9 cellular contexts compared by ENCODE assay signal in the genomic region with DNA sequence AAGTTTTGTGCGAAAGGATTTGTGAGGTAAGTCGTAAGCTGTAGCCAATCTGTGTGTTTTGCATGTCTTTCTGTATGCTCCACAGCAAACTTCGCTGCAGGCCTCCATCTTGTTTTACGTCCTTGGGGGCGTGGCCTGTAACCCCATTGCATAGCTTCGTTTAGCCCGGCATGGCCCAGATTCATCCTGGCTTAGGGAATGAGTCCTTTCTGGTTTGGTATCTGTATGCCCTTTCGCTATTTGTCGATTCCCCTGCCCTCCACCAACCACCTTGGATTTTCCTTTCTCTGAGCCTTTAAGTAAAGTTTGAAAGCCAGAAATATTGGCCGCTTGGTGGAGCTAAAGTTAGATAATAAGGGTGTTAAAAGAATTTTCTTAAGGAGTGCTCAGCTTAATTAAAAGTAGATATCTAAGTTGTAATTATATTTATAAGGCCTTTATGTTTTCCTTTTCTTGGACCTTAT. TPM values are rescaled to one million over a fixed set of nuclear protein-coding genes. Genes with fewer than 3 reads are reported as not detected.
DNase-seq lines count a peak whose midpoint lies in the region; ATAC-seq and TF ChIP-seq lines count a peak whose summit lies in the region.
"Had no signal": no experiment of that assay in that cellular context is flagged by ENCODE, and none has a peak within 500 bp of the region (broad histone marks: within the 10 kb centered on the region; RNA-seq: fewer than 3 reads in every experiment).

No MANE protein-coding gene starts in this region.

- H3K27me3 ChIP-seq in parathyroid adenoma (ENCODE audit: control insufficient read depth, insufficient read depth, low read length) = no peaks in the 10 kb centered on the region

- no peaks in the 10 kb centered on the region for H3K36me3 ChIP-seq in parathyroid adenoma (ENCODE audit: control insufficient read depth, insufficient read depth, low read length)

- H3K9me3 ChIP-seq in parathyroid adenoma (ENCODE audit: control insufficient read depth, low read length) = no peaks in the 10 kb centered on the region

- TF ChIP-seq CTCF in choroid plexus epithelial cell (conservative IDR thresholded peaks at IDR 0.05; ENCODE audit: low read depth, low read length) (peak; percentile 33), parathyroid adenoma (IDR thresholded peaks at IDR 0.05) (no peak)

- no peak overlapping the region for H3K9ac ChIP-seq in parathyroid adenoma

- ATAC-seq in GM21526 (IDR thresholded peaks at IDR 0.05; ENCODE audit: low FRiP score, unreplicated experiment) (no peak), HG03135 (IDR thresholded peaks at IDR 0.05; ENCODE audit: unreplicated experiment) (no peak), HG03571 (IDR thresholded peaks at IDR 0.05; ENCODE audit: unreplicated experiment) (no peak)

- peaks cover 3% of the 10 kb centered on the region for H3K79me2 ChIP-seq in parathyroid adenoma

- DNase-seq in NCI-H460 (ENCODE audit: extremely low read depth, low read depth) (peak; percentile 28), choroid plexus epithelial cell (ENCODE audit: low read depth) (peak; percentile 39)
- DNase-seq: NCI-H446 had no signal

- H2AFZ ChIP-seq in parathyroid adenoma = no peak overlapping the region

- peak overlapping the region; percentile 88 for H3K27ac ChIP-seq in parathyroid adenoma

- peak overlapping the region; percentile 96 for H3K4me3 ChIP-seq in GM08714 (ENCODE audit: low read length)
- no peak overlapping the region for H3K4me3 ChIP-seq in choroid plexus epithelial cell (ENCODE audit: low read depth, low read length)
- peak overlapping the region; percentile 93 for H3K4me3 ChIP-seq in parathyroid adenoma (ENCODE audit: low read depth, low read length)

- peaks cover 5% of the 10 kb centered on the region for H3K4me1 ChIP-seq in parathyroid adenoma

- peak overlapping the region; percentile 97 for H3K4me2 ChIP-seq in parathyroid adenoma (ENCODE audit: low read length)

RNA-seq across cellular contexts. Expression of gene THEM4, which starts 1.1 kb away (rescaled TPM):
- total RNA-seq in NCI-H460 (2014; rRNA removed; shearing (Covaris generic)) = 31.3 and 39.7 TPM in 2 replicates
- 47.7 and 68.1 TPM in 2 replicates for polyA plus RNA-seq in NCI-H460 (2014; cell fraction: nucleus; rRNA removed)

RNA-seq across cellular contexts. Expression of gene THEM5, which starts 54.7 kb away (rescaled TPM):
- not detected in 2 replicates for total RNA-seq in NCI-H460 (2014; rRNA removed; shearing (Covaris generic))
- not detected in 2 replicates for polyA plus RNA-seq in NCI-H460 (2014; cell fraction: nucleus; rRNA removed)
- total RNA-seq: lung microvascular endothelial cell had no signal
